In genomic region chr18:45686892-45687611, GRCh38 we compare ENCODE assay signal across 8 cellular contexts. TPM values are rescaled to one million over a fixed set of nuclear protein-coding genes. Genes with fewer than 3 reads are reported as not detected.
DNase-seq lines count a peak whose midpoint lies in the region; ATAC-seq and TF ChIP-seq lines count a peak whose summit lies in the region.

No MANE protein-coding gene starts in this region.

- no peaks in the 10 kb centered on the region for H3K36me3 Mint-ChIP-seq in CD14-positive monocyte
- H3K36me3 Mint-ChIP-seq in T-helper 1 cell treated with Interleukin-12 subunit alpha and Interleukin-12 subunit beta and Interleukin-4 antibody, amounts not matched to agents 30 μg/mL and 1 μg/mL, for 36 hours (ENCODE audit: low read depth): no peaks in the 10 kb centered on the region
- no peaks in the 10 kb centered on the region for H3K36me3 Mint-ChIP-seq in dendritic cell treated with granulocyte-macrophage colony-stimulating factor and Interleukin-4, amounts not matched to agents 40 ng/mL and 50 ng/mL, for 4 days (ENCODE audit: low read depth)
- peaks cover 3% of the 10 kb centered on the region for H3K36me3 Mint-ChIP-seq in stimulated activated memory B cell treated with anti-CD40 and anti-IgM and Interleukin-4, amounts not matched to agents 10 μg/mL and 1 μg/mL and 100 μg/mL, for 72 hours

- DNase-seq in CD14-positive monocyte (ENCODE audit: low spot score): peak; percentile 79
- no peak for DNase-seq in HuH-7 (ENCODE audit: low spot score)
- DNase-seq in midbrain (lab: John Stamatoyannopoulos, UW): no peak

- TF ChIP-seq CTCF in CD14-positive monocyte (IDR thresholded peaks at IDR 0.05): no peak

- intact Hi-C loops in CD14-positive monocyte (cut with micrococcal nuclease): no loop called here
- intact Hi-C loops in dendritic cell treated with granulocyte-macrophage colony-stimulating factor and Interleukin-4, amounts not matched to agents 40 ng/mL and 50 ng/mL, for 4 days (cut with micrococcal nuclease): loop anchor here (10.0 kb wide), 1 partner anchor 418 kb away; the partner anchor contains the start of gene HAUS1

- peaks cover 66% of the 10 kb centered on the region for H3K4me1 Mint-ChIP-seq in CD14-positive monocyte
- H3K4me1 Mint-ChIP-seq in T-helper 1 cell treated with Interleukin-12 subunit alpha and Interleukin-12 subunit beta and Interleukin-4 antibody, amounts not matched to agents 30 μg/mL and 1 μg/mL, for 36 hours (ENCODE audit: low read depth): peaks cover 43% of the 10 kb centered on the region
- H3K4me1 Mint-ChIP-seq in dendritic cell treated with granulocyte-macrophage colony-stimulating factor and Interleukin-4, amounts not matched to agents 40 ng/mL and 50 ng/mL, for 4 days (ENCODE audit: low read depth): peaks cover 46% of the 10 kb centered on the region
- peaks cover 43% of the 10 kb centered on the region for H3K4me1 Mint-ChIP-seq in stimulated activated memory B cell treated with anti-CD40 and anti-IgM and Interleukin-4, amounts not matched to agents 10 μg/mL and 1 μg/mL and 100 μg/mL, for 72 hours

- H3K27ac Mint-ChIP-seq in CD14-positive monocyte: peak overlapping the region; percentile 78 to 94 (median 89)
- peak overlapping the region; percentile 90 for H3K27ac Mint-ChIP-seq in T-helper 1 cell treated with Interleukin-12 subunit alpha and Interleukin-12 subunit beta and Interleukin-4 antibody, amounts not matched to agents 30 μg/mL and 1 μg/mL, for 36 hours
- H3K27ac Mint-ChIP-seq in dendritic cell treated with granulocyte-macrophage colony-stimulating factor and Interleukin-4, amounts not matched to agents 40 ng/mL and 50 ng/mL, for 4 days: peak overlapping the region; percentile 35
- H3K27ac Mint-ChIP-seq in stimulated activated memory B cell treated with anti-CD40 and anti-IgM and Interleukin-4, amounts not matched to agents 10 μg/mL and 1 μg/mL and 100 μg/mL, for 72 hours: peak overlapping the region; percentile 96

- H3K27me3 Mint-ChIP-seq in CD14-positive monocyte (ENCODE audit: low read depth in 3 of 3): peaks cover 0 to 3% (median 0%) of the 10 kb centered on the region in 3 donors
- peaks cover 81% of the 10 kb centered on the region for H3K27me3 Mint-ChIP-seq in T-helper 1 cell treated with Interleukin-12 subunit alpha and Interleukin-12 subunit beta and Interleukin-4 antibody, amounts not matched to agents 30 μg/mL and 1 μg/mL, for 36 hours (ENCODE audit: low read depth)
- H3K27me3 Mint-ChIP-seq in dendritic cell treated with granulocyte-macrophage colony-stimulating factor and Interleukin-4, amounts not matched to agents 40 ng/mL and 50 ng/mL, for 4 days: no peaks in the 10 kb centered on the region
- no peaks in the 10 kb centered on the region for H3K27me3 Mint-ChIP-seq in stimulated activated memory B cell treated with anti-CD40 and anti-IgM and Interleukin-4, amounts not matched to agents 10 μg/mL and 1 μg/mL and 100 μg/mL, for 72 hours

- ATAC-seq in GM19324 (IDR thresholded peaks at IDR 0.05; ENCODE audit: low FRiP score, unreplicated experiment) (peak; percentile 77), HG03280 (IDR thresholded peaks at IDR 0.05; ENCODE audit: unreplicated experiment) (peak; percentile 83)
- peak; percentile 91 for ATAC-seq in stimulated activated memory B cell treated with anti-CD40 and anti-IgM and Interleukin-4, amounts not matched to agents 10 μg/mL and 1 μg/mL and 100 μg/mL, for 72 hours

- H3K4me3 Mint-ChIP-seq in CD14-positive monocyte: peak overlapping the region; percentile 62 to 72
- peak overlapping the region; percentile 90 for H3K4me3 Mint-ChIP-seq in T-helper 1 cell treated with Interleukin-12 subunit alpha and Interleukin-12 subunit beta and Interleukin-4 antibody, amounts not matched to agents 30 μg/mL and 1 μg/mL, for 36 hours
- no peak overlapping the region for H3K4me3 Mint-ChIP-seq in dendritic cell treated with granulocyte-macrophage colony-stimulating factor and Interleukin-4, amounts not matched to agents 40 ng/mL and 50 ng/mL, for 4 days
- peak overlapping the region; percentile 91 for H3K4me3 Mint-ChIP-seq in stimulated activated memory B cell treated with anti-CD40 and anti-IgM and Interleukin-4, amounts not matched to agents 10 μg/mL and 1 μg/mL and 100 μg/mL, for 72 hours

- peaks cover 0 to 3% (median 0%) of the 10 kb centered on the region in 7 donors for H3K9me3 Mint-ChIP-seq in CD14-positive monocyte
- no peaks in the 10 kb centered on the region for H3K9me3 Mint-ChIP-seq in T-helper 1 cell treated with Interleukin-12 subunit alpha and Interleukin-12 subunit beta and Interleukin-4 antibody, amounts not matched to agents 30 μg/mL and 1 μg/mL, for 36 hours
- no peaks in the 10 kb centered on the region for H3K9me3 Mint-ChIP-seq in dendritic cell treated with granulocyte-macrophage colony-stimulating factor and Interleukin-4, amounts not matched to agents 40 ng/mL and 50 ng/mL, for 4 days
- no peaks in the 10 kb centered on the region for H3K9me3 Mint-ChIP-seq in stimulated activated memory B cell treated with anti-CD40 and anti-IgM and Interleukin-4, amounts not matched to agents 10 μg/mL and 1 μg/mL and 100 μg/mL, for 72 hours

RNA-seq across cellular contexts. Expression of gene SLC14A1, which starts 36.9 kb away (rescaled TPM):
- polyA plus RNA-seq in CD14-positive monocyte: not detected

Comparison
In these comparisons a context has a peak if more than half of its experiments do, and no peak if none do; other contexts are left out.
1. H3K27ac Mint-ChIP-seq: peak in every context shown above with its lines; median percentile 96 in stimulated activated memory B cell treated with anti-CD40 and anti-IgM and Interleukin-4, amounts not matched to agents 10 μg/mL and 1 μg/mL and 100 μg/mL, for 72 hours; 90 in T-helper 1 cell treated with Interleukin-12 subunit alpha and Interleukin-12 subunit beta and Interleukin-4 antibody, amounts not matched to agents 30 μg/mL and 1 μg/mL, for 36 hours; 89 in CD14-positive monocyte; 35 in dendritic cell treated with granulocyte-macrophage colony-stimulating factor and Interleukin-4, amounts not matched to agents 40 ng/mL and 50 ng/mL, for 4 days.